Comparison of ENCODE assay signal across 1 cellular context in genomic region chr11:64150481-64151239, GRCh38.
TF ChIP-seq lines count a peak whose summit lies in the region.

No MANE protein-coding gene starts in this region.

TF ChIP-seq in IMR-90, 13 proteins besides CTCF, POLR2A, EP300 and RAD21 (continued from another document):
- TF ChIP-seq, protein P1, sequence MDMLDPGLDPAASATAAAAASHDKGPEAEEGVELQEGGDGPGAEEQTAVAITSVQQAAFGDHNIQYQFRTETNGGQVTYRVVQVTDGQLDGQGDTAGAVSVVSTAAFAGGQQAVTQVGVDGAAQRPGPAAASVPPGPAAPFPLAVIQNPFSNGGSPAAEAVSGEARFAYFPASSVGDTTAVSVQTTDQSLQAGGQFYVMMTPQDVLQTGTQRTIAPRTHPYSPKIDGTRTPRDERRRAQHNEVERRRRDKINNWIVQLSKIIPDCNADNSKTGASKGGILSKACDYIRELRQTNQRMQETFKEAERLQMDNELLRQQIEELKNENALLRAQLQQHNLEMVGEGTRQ (IDR thresholded peaks at IDR 0.05; ENCODE audit: low read depth, low read length) = no peak
- TF ChIP-seq MAFK (IDR thresholded peaks at IDR 0.05; ENCODE audit: low read depth, low read length) (no peak), MXI1 (IDR thresholded peaks at IDR 0.05; ENCODE audit: borderline replicate concordance, low read depth, low read length) (no peak), RFX5 (IDR thresholded peaks at IDR 0.05; ENCODE audit: low read depth, low read length) (no peak), BHLHE40 (IDR thresholded peaks at IDR 0.05; ENCODE audit: low read depth, low read length) (no peak), MAZ (IDR thresholded peaks at IDR 0.05; ENCODE audit: borderline replicate concordance, low read depth, low read length) (no peak), CHD1 (IDR thresholded peaks at IDR 0.05; ENCODE audit: low read depth, low read length) (no peak), CEBPB (IDR thresholded peaks at IDR 0.05; ENCODE audit: low read depth, low read length) (no peak), NFE2L2 (IDR thresholded peaks at IDR 0.05; ENCODE audit: low read depth, low read length) (no peak), RCOR1 (IDR thresholded peaks at IDR 0.05; ENCODE audit: insufficient replicate concordance, low read length) (no peak), SMC3 (IDR thresholded peaks at IDR 0.05; ENCODE audit: low read depth, low read length) (no peak), FOS (IDR thresholded peaks at IDR 0.05; ENCODE audit: low read depth, low read length) (no peak)
